Comparison of ENCODE assay signal across 22 cellular contexts in genomic region chr14:104817930-104818713, GRCh38. TPM values are rescaled to one million over a fixed set of nuclear protein-coding genes. Genes with fewer than 3 reads are reported as not detected.
A peak's percentile ranks its signal among the peaks of the same experiment; 100 is the strongest.
DNase-seq lines count a peak whose midpoint lies in the region; ATAC-seq and TF ChIP-seq lines count a peak whose summit lies in the region.
"Had no signal": no experiment of that assay in that cellular context is flagged by ENCODE, and none has a peak within 500 bp of the region (broad histone marks: within the 10 kb centered on the region; RNA-seq: fewer than 3 reads in every experiment).

No MANE protein-coding gene starts in this region.

- H3K27me3 ChIP-seq in stomach = no peaks in the 10 kb centered on the region
- H3K27me3 ChIP-seq: adrenal gland, tibial artery had no signal

- H3K4me1 Mint-ChIP-seq in T-helper 17 cell = peaks cover 18% of the 10 kb centered on the region

- TF ChIP-seq EP300 in stomach (IDR thresholded peaks at IDR 0.05) = no peak

- H3K9me3 ChIP-seq in T-helper 17 cell (ENCODE audit: control insufficient read depth, low read length, poor library complexity, severe bottlenecking) (no peaks in the 10 kb centered on the region), stomach (no peaks in the 10 kb centered on the region)
- H3K9me3 ChIP-seq: adrenal gland, tibial artery had no signal

- H3K27ac Mint-ChIP-seq in T-helper 17 cell = peak overlapping the region; percentile 57
- H3K27ac Mint-ChIP-seq: mesothelial cell of epicardium had no signal

- no peaks in the 10 kb centered on the region for H3K36me3 Mint-ChIP-seq in T-helper 17 cell (ENCODE audit: low read depth)

- H3K4me3 ChIP-seq in stomach = no peak overlapping the region
- H3K4me3 ChIP-seq: adrenal gland, GM23248, tibial artery had no signal

- no peak overlapping the region for H3K4me3 Mint-ChIP-seq in T-helper 17 cell

- peak; percentile 27 for DNase-seq in cardiac septum (ENCODE audit: low spot score)
- no peak for DNase-seq in Right ventricle myocardium inferior (ENCODE audit: missing footprints)
- no peak for DNase-seq in T-helper 17 cell
- peak; percentile 35 for DNase-seq in mesenteric fat pad (ENCODE audit: low spot score)
- peak; percentile 10 for DNase-seq in stomach
- DNase-seq in central memory CD4-positive, alpha-beta T cell = no peak
- DNase-seq: activated CD4-positive, alpha-beta T cell treated with anti-CD3 and anti-CD28 coated beads, Interleukin-2, amount 50 U/mL, for 4 hours; activated T-cell treated with anti-CD3 and anti-CD28 coated beads, Interleukin-2, amount 50 U/mL, for 72 hours; effector memory CD4-positive, alpha-beta T cell; EL; GM23248; left cardiac atrium; NCI-H1417 treated with DMSO at 0.1 percent for 48 hours; NCI-H2171; NCI-H69; SHP77 had no signal

- no peak for TF ChIP-seq CTCF in stomach (IDR thresholded peaks at IDR 0.05)

- H3K27ac ChIP-seq in stomach = no peak overlapping the region
- H3K27ac ChIP-seq: adrenal gland, GM23248 had no signal

- peaks cover 0 to 5% (median 1%) of the 10 kb centered on the region in 4 donors for H3K36me3 ChIP-seq in stomach
- H3K36me3 ChIP-seq: adrenal gland, tibial artery had no signal

- H3K27me3 Mint-ChIP-seq in T-helper 17 cell = no peaks in the 10 kb centered on the region
- H3K27me3 Mint-ChIP-seq: central memory CD8-positive, alpha-beta T cell had no signal

- intact Hi-C loops in cardiac septum (cut with DNase I) = no loop called here
- intact Hi-C loops in Right ventricle myocardium inferior (cut with DNase I) = no loop called here
- intact Hi-C loops in stomach (cut with DNase I; ENCODE audit: low total_unique reads) = no loop called here

- no peak for TF ChIP-seq POLR2A in stomach (IDR thresholded peaks at IDR 0.05)

- peaks cover 27 to 47% (median 46%) of the 10 kb centered on the region in 4 donors for H3K4me1 ChIP-seq in stomach

- ATAC-seq in Right ventricle myocardium inferior = no peak
- no peak for ATAC-seq in T-helper 17 cell
- ATAC-seq in GM18868 (IDR thresholded peaks at IDR 0.05; ENCODE audit: unreplicated experiment) = no peak
- no peak for ATAC-seq in HG02763 (IDR thresholded peaks at IDR 0.05; ENCODE audit: unreplicated experiment)
- ATAC-seq: activated T-cell treated with anti-CD3 and anti-CD28 coated beads, Interleukin-2, amount 50 U/mL, for 72 hours; left cardiac atrium had no signal

- 83 to 95% (median 92%) methylated on average over 6 to 8 of the region's 8 CpGs for WGBS in stomach, 5 donors

RNA-seq across cellular contexts. Expression of gene ZBTB42, which starts 17.2 kb away (rescaled TPM):
- total RNA-seq in cardiac septum (8.6 TPM), Right ventricle myocardium inferior (5.6 TPM), T-helper 17 cell (1 to 10 TPM; 2.7 to 3.3 TPM), mesenteric fat pad (5.9 TPM), stomach (10 to 100 TPM in 3 of 5 donors, 1 to 10 TPM in 2; 4.7 to 59.7 (median 13.2) TPM)
- 1 to 10 TPM; 4.6 to 7.9 (median 5.5) TPM for polyA plus RNA-seq in stomach

RNA-seq across cellular contexts. Expression of gene AKT1, which starts 22.6 kb away (rescaled TPM):
- total RNA-seq in cardiac septum (172 TPM), Right ventricle myocardium inferior (134 TPM), T-helper 17 cell (10 to 100 TPM; 72.4 to 77.2 TPM), mesenteric fat pad (170 TPM), stomach (100 to 1,000 TPM in 4 of 5 donors, 10 to 100 TPM in 1; 85.2 to 292 (median 119) TPM)
- polyA plus RNA-seq in stomach = 100 to 1,000 TPM; 100 to 123 (median 107) TPM

RNA-seq across cellular contexts. Expression of gene CEP170B, which starts 46.9 kb away (rescaled TPM):
- total RNA-seq in cardiac septum = 19.2 TPM
- total RNA-seq in Right ventricle myocardium inferior = 10.5 TPM
- total RNA-seq in T-helper 17 cell = 1 to 10 TPM; 7.0 to 7.7 TPM
- total RNA-seq in mesenteric fat pad = 38.3 TPM
- 100 to 1,000 TPM in 1 of 5 donors, 10 to 100 TPM in 4; 12.7 to 483 (median 46.1) TPM for total RNA-seq in stomach
- polyA plus RNA-seq in stomach = 10 to 100 TPM in 2 of 3 donors, 1 to 10 TPM in 1; 9.6 to 15.4 (median 13.2) TPM

Comparison
In these comparisons a context has a peak if more than half of its experiments do, and no peak if none do; other contexts are left out.
1. DNase-seq: peak in cardiac septum (single experiment), mesenteric fat pad (single experiment) and stomach (single experiment); none in Right ventricle myocardium inferior (single experiment), T-helper 17 cell (0 of 3) and central memory CD4-positive, alpha-beta T cell (single experiment).